In genomic region chr19:15437355-15438123, GRCh38 we compare ENCODE assay signal across 11 cellular contexts. TPM values are rescaled to one million over a fixed set of nuclear protein-coding genes. Genes with fewer than 3 reads are reported as not detected.
DNase-seq lines count a peak whose midpoint lies in the region; ATAC-seq and TF ChIP-seq lines count a peak whose summit lies in the region.
"Had no signal": no experiment of that assay in that cellular context is flagged by ENCODE, and none has a peak within 500 bp of the region (broad histone marks: within the 10 kb centered on the region; RNA-seq: fewer than 3 reads in every experiment).

No MANE protein-coding gene starts in this region.

- H3K4me1 ChIP-seq in ascending aorta (peaks cover 18 to 38% of the 10 kb centered on the region in 2 donors), liver (ENCODE audit: control insufficient read depth in 4 of 4, insufficient read depth in 4 of 4, low read length in 3 of 4) (peaks cover 12 to 24% (median 18%) of the 10 kb centered on the region in 4 donors), left lung (peaks cover 4 to 9% of the 10 kb centered on the region in 2 donors)

- H3K36me3 ChIP-seq in ascending aorta (no peaks in the 10 kb centered on the region), liver (ENCODE audit: control insufficient read depth in 4 of 4, insufficient read depth in 3 of 4, low read depth in 1 of 4, low read length in 3 of 4) (no peaks in the 10 kb centered on the region), left lung (peaks cover 0 to 24% of the 10 kb centered on the region in 2 donors)

- H3K9me3 ChIP-seq in ascending aorta (no peaks in the 10 kb centered on the region), liver (ENCODE audit: control insufficient read depth in 4 of 4, low read length in 3 of 4) (no peaks in the 10 kb centered on the region), left lung (no peaks in the 10 kb centered on the region)

- intact Hi-C loops in ascending aorta (cut with DNase I) (loop anchor here (5.0 kb wide), 3 partner anchors 175 to 330 kb away; partner anchors contain the start of gene SYDE1), left lung (cut with DNase I) (no loop called here)

- no peak overlapping the region for H3K4me3 ChIP-seq in AG10803 (ENCODE audit: low read length)
- H3K4me3 ChIP-seq in ascending aorta, result no peak overlapping the region
- H3K4me3 ChIP-seq in liver (ENCODE audit: low read depth in 1 of 3, low read length in 3 of 3), result no peak overlapping the region
- no peak overlapping the region for H3K4me3 ChIP-seq in left lung
- H3K4me3 ChIP-seq: skin epidermis had no signal

- peak; percentile 72 to 74 for TF ChIP-seq RAD21 in liver (IDR thresholded peaks at IDR 0.05)

- WGBS in liver, result 49% methylated on average over 10 of the region's 10 CpGs

- no peak overlapping the region for H3K9ac ChIP-seq in liver (ENCODE audit: low read depth in 1 of 2, low read length in 2 of 2)

- TF ChIP-seq CTCF in AG10803 (conservative IDR thresholded peaks at IDR 0.05; ENCODE audit: low read length) (peak; percentile 63), ascending aorta (IDR thresholded peaks at IDR 0.05) (peak; percentile 24 to 53 (median 41)), liver (IDR thresholded peaks at IDR 0.05; ENCODE audit: low read depth, low read length, missing input control) (peak; percentile 42), left lung (IDR thresholded peaks at IDR 0.05) (no peak)

- ATAC-seq in GM19328 (IDR thresholded peaks at IDR 0.05; ENCODE audit: unreplicated experiment) (no peak), left lung (no peak), HG03280 (IDR thresholded peaks at IDR 0.05; ENCODE audit: unreplicated experiment) (no peak)

- H3K27ac ChIP-seq in ascending aorta, result peak overlapping the region; percentile 70 to 78
- H3K27ac ChIP-seq in liver (ENCODE audit: low read depth in 1 of 2, low read length in 2 of 2), result no peak overlapping the region
- no peak overlapping the region for H3K27ac ChIP-seq in left lung

- peak; percentile 73 for DNase-seq in AG10803 (ENCODE audit: low read depth)
- no peak for DNase-seq in ascending aorta (ENCODE audit: low spot score in 2 of 2)
- no peak for DNase-seq in left lung
- DNase-seq: effector CD8-positive, alpha-beta T cell; naive B cell; NCI-H1694; OCI-M1 had no signal

- H3K27me3 ChIP-seq in ascending aorta (no peaks in the 10 kb centered on the region), liver (ENCODE audit: control insufficient read depth in 4 of 4, insufficient read depth in 4 of 4, low read length in 3 of 4) (no peaks in the 10 kb centered on the region), left lung (no peaks in the 10 kb centered on the region)

TF ChIP-seq in liver, 16 proteins besides CTCF, POLR2A, EP300 and RAD21:
- TF ChIP-seq ATF3 (IDR thresholded peaks at IDR 0.05), result no peak
- no peak for TF ChIP-seq FOXA2 (IDR thresholded peaks at IDR 0.05)
- TF ChIP-seq SP1 (IDR thresholded peaks at IDR 0.05), result peak; percentile 67
- TF ChIP-seq JUND (IDR thresholded peaks at IDR 0.05), result no peak
- TF ChIP-seq HNF4A (conservative IDR thresholded peaks at IDR 0.05), result peak; percentile 38 to 69
- no peak for TF ChIP-seq NR2F2 (IDR thresholded peaks at IDR 0.05)
- TF ChIP-seq ZBTB33 (IDR thresholded peaks at IDR 0.05), result no peak
- TF ChIP-seq FOXA1 (IDR thresholded peaks at IDR 0.05), result no peak
- no peak for TF ChIP-seq HNF4G (IDR thresholded peaks at IDR 0.05)
- TF ChIP-seq RXRA (IDR thresholded peaks at IDR 0.05), result peak; percentile 44 to 72
- no peak for TF ChIP-seq EGR1 (IDR thresholded peaks at IDR 0.05; ENCODE audit: low read depth in 2 of 2)

RNA-seq across cellular contexts. Expression of gene WIZ, which starts 12.2 kb away (rescaled TPM):
- total RNA-seq in ascending aorta (90.4 TPM), liver (1 to 10 TPM; 7.5 to 9.6 TPM), left lung (10 to 100 TPM; 31.0 to 36.2 TPM)
- 10 to 100 TPM in 1 of 2 donors, 1 to 10 TPM in 1; 3.8 to 12.7 TPM for polyA plus RNA-seq in liver

RNA-seq across cellular contexts. Expression of gene AKAP8L, which starts 18.8 kb away (rescaled TPM):
- total RNA-seq in ascending aorta, result 143 TPM
- 10 to 100 TPM; 65.3 to 67.1 TPM for total RNA-seq in liver
- 10 to 100 TPM; 16.4 to 20.5 TPM for polyA plus RNA-seq in liver
- total RNA-seq in left lung, result 10 to 100 TPM; 76.4 to 81.1 TPM

RNA-seq across cellular contexts. Expression of gene RASAL3, which starts 26.8 kb away (rescaled TPM):
- total RNA-seq in ascending aorta (4.4 TPM), liver (1 to 10 TPM; 1.3 to 1.5 TPM), left lung (10 to 100 TPM in 1 of 2 donors, 1 to 10 TPM in 1; 7.6 to 27.1 TPM)
- under 1 TPM; 0.76 to 0.91 TPM for polyA plus RNA-seq in liver

RNA-seq across cellular contexts. Expression of gene PGLYRP2, which starts 41.8 kb away (rescaled TPM):
- not detected for total RNA-seq in ascending aorta
- total RNA-seq in liver, result 10 to 100 TPM in 1 of 2 donors, 1 to 10 TPM in 1; 9.9 to 68.5 TPM
- polyA plus RNA-seq in liver, result 100 to 1,000 TPM; 116 to 134 TPM
- total RNA-seq in left lung, result not detected

RNA-seq across cellular contexts. Expression of gene AKAP8, which starts 58.0 kb away (rescaled TPM):
- total RNA-seq in ascending aorta (17.0 TPM), liver (10 to 100 TPM; 12.0 to 12.4 TPM), left lung (10 to 100 TPM; 19.5 to 36.8 TPM)
- 1 to 10 TPM; 7.5 to 7.7 TPM for polyA plus RNA-seq in liver

Comparison
In these comparisons a context has a peak if more than half of its experiments do, and no peak if none do; other contexts are left out.
1. CTCF ChIP-seq: peak in AG10803 (single experiment), ascending aorta (3 of 3) and liver (single experiment); none in left lung (0 of 2).
2. H3K27ac ChIP-seq: peak in ascending aorta (2 of 2); none in liver (0 of 2) and left lung (0 of 2).